ENCODE assay signal across 20 cellular contexts in genomic region chr1:237429252-237429651, GRCh38.
"Had no signal": no experiment of that assay in that cellular context is flagged by ENCODE, and none has a peak within 500 bp of the region (broad histone marks: within the 10 kb centered on the region; RNA-seq: fewer than 3 reads in every experiment).

No MANE protein-coding gene starts in this region.

- H3K4me3 ChIP-seq: MG63, SJSA1 had no signal

- H3K36me3 ChIP-seq: MG63, SJSA1 had no signal

- H3K4me1 ChIP-seq: SJSA1 had no signal

- DNase-seq: activated CD4-positive, alpha-beta memory T cell treated with anti-CD3 and anti-CD28 coated beads for 36 hours; activated CD4-positive, alpha-beta T cell treated with anti-CD3 and anti-CD28 coated beads, Interleukin-2, amount 10 ng/mL, durations not matched to agents 7 days and 5 days; activated CD4-positive, CD25-positive, alpha-beta regulatory T cell; activated CD8-positive, alpha-beta memory T cell treated with anti-CD3 and anti-CD28 coated beads for 24 hours; activated gamma-delta T cell; activated naive CD4-positive, alpha-beta T cell treated with anti-CD3 and anti-CD28 coated beads for 36 hours; activated T-cell treated with anti-CD3 and anti-CD28 coated beads for 4 hours; activated T-cell treated with anti-CD3 and anti-CD28 coated beads, Interleukin-2, amount 50 U/mL, for 48 hours; amygdala; MG63; NCI-H1105; NCI-H1436; NCI-H187; NCI-H2081; NCI-H510A treated with DMSO at 0.1 percent for 48 hours; NCI-H748 treated with DMSO at 0.1 percent for 48 hours; RPMI8226; SHP77 had no signal

- H3K27ac ChIP-seq: SJSA1 had no signal

- ATAC-seq: activated T-helper 17 cell treated with anti-CD3 and anti-CD28 coated beads, Interleukin-2, amount 50 U/mL, for 72 hours had no signal

- H3K27me3 ChIP-seq: MG63, SJSA1 had no signal

- H3K9me3 ChIP-seq: MG63, SJSA1 had no signal
